In the genomic region with DNA sequence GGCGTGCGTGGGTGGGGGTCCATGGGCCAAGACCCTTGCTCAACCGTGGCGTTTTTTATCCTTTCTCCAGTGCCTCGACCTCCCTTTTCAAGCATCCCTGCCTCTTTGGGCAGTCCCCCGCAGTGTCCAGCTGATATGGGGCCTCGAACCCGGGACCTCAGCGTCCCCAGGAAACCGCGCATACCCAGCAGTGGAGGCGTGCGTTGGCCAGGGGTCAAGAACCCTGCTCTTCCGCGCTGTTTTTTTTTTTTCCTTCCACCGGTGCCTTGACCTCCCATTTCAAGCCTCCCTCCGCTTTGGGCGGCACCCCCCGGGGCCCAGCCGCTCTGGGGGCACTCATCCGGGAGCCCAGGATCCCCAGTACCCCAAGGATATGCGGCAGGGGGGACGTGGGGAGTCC, we compare ENCODE assay signal across 24 cellular contexts.
"Had no signal": no experiment of that assay in that cellular context is flagged by ENCODE, and none has a peak within 500 bp of the region (broad histone marks: within the 10 kb centered on the region; RNA-seq: fewer than 3 reads in every experiment).

No MANE protein-coding gene starts in this region.

- DNase-seq: effector CD8-positive, alpha-beta T cell; foreskin fibroblast; gastrocnemius medialis; head of caudate nucleus; left ventricle myocardium superior; natural killer cell; occipital lobe; ovary; posterior cingulate gyrus; psoas muscle; right cardiac atrium; sigmoid colon; stimulated activated CD4-positive, alpha-beta T cell treated with anti-CD3 and anti-CD28 coated beads, Interleukin-4, amount 100 ng/mL, for 4 hours; substantia nigra; testis; tibial artery; upper lobe of left lung had no signal

- H3K27ac ChIP-seq: epithelial cell of prostate, gastrocnemius medialis, ovary, psoas muscle, sigmoid colon, testis, tibial artery, upper lobe of left lung, vagina had no signal

- H3K36me3 ChIP-seq: gastrocnemius medialis, ovary, sigmoid colon, tibial artery, upper lobe of left lung, vagina had no signal

- H3K4me3 ChIP-seq: gastrocnemius medialis, lung, ovary, psoas muscle, sigmoid colon, testis, tibial artery, upper lobe of left lung, vagina had no signal

- H3K4me1 ChIP-seq: gastrocnemius medialis, psoas muscle, sigmoid colon, testis, tibial artery, upper lobe of left lung, vagina had no signal

- ATAC-seq: esophagus mucosa; gastrocnemius medialis; left ventricle myocardium superior; natural killer cell; psoas muscle; right cardiac atrium; stimulated activated memory B cell treated with anti-CD40 and anti-IgM and Interleukin-4, amounts not matched to agents 10 μg/mL and 1 μg/mL and 100 μg/mL, for 72 hours; stimulated activated naive CD8-positive, alpha-beta T cell treated with anti-CD3 and anti-CD28 coated beads, Interleukin-15, Interleukin-2, amounts not matched to agents 100 U/mL and 50 U/mL, for 24 hours had no signal

- H3K27me3 ChIP-seq: gastrocnemius medialis, ovary, testis, upper lobe of left lung, vagina had no signal

- H3K9me3 ChIP-seq: gastrocnemius medialis, psoas muscle, testis had no signal

- FAIRE-seq: keratinocyte had no signal
